ENCODE assay signal across 19 cellular contexts in genomic region chr7:85686410-85687181, GRCh38.
DNase-seq lines count a peak whose midpoint lies in the region; ATAC-seq and TF ChIP-seq lines count a peak whose summit lies in the region.
"Had no signal": no experiment of that assay in that cellular context is flagged by ENCODE, and none has a peak within 500 bp of the region (broad histone marks: within the 10 kb centered on the region; RNA-seq: fewer than 3 reads in every experiment).

No MANE protein-coding gene starts in this region.

- H3K27me3 ChIP-seq in H9 (ENCODE audit: insufficient read depth, low read length) (no peaks in the 10 kb centered on the region), endodermal cell (ENCODE audit: control insufficient read depth, insufficient read depth, low read length, poor library complexity, severe bottlenecking) (no peaks in the 10 kb centered on the region), gastroesophageal sphincter (no peaks in the 10 kb centered on the region)
- H3K27me3 ChIP-seq: Peyer's patch had no signal

- no peak overlapping the region for H3K4me3 Mint-ChIP-seq in H9
- H3K4me3 Mint-ChIP-seq in endodermal cell = no peak overlapping the region
- H3K4me3 Mint-ChIP-seq: CD4-positive, alpha-beta memory T cell had no signal

- H2AFZ ChIP-seq in H9 (ENCODE audit: low read length) = no peak overlapping the region

- CTCF ChIA-PET in HEK293T (lab: Yijun Ruan, JAX) = no interaction called here

- no peaks in the 10 kb centered on the region for H3K23me2 ChIP-seq in H9 (ENCODE audit: insufficient read length, low read depth, low read length, poor library complexity, severe bottlenecking)

- no peak overlapping the region for H2BK20ac ChIP-seq in H9 (ENCODE audit: low read depth, low read length, poor library complexity, severe bottlenecking)

- no peak for TF ChIP-seq EP300 in gastroesophageal sphincter (IDR thresholded peaks at IDR 0.05)

- H3K9me3 Mint-ChIP-seq in H9 = peaks cover 31 to 33% of the 10 kb centered on the region in 2 experiments
- peaks cover 28% of the 10 kb centered on the region for H3K9me3 Mint-ChIP-seq in endodermal cell

- no peaks in the 10 kb centered on the region for H4K20me1 ChIP-seq in H9 (ENCODE audit: control insufficient read depth, insufficient read depth, insufficient read length)

- H3K27me3 Mint-ChIP-seq in H9 (ENCODE audit: low read depth) = no peaks in the 10 kb centered on the region
- no peaks in the 10 kb centered on the region for H3K27me3 Mint-ChIP-seq in endodermal cell (ENCODE audit: insufficient read depth)
- H3K27me3 Mint-ChIP-seq: CD4-positive, alpha-beta memory T cell had no signal

- no peak overlapping the region for H3K4ac ChIP-seq in H9 (ENCODE audit: low read depth, low read length)

- no peak overlapping the region for H2BK120ac ChIP-seq in H9 (ENCODE audit: low read depth, low read length, poor library complexity, severe bottlenecking)

- peaks cover 25 to 46% (median 26%) of the 10 kb centered on the region in 3 experiments for H3K36me3 Mint-ChIP-seq in H9 (ENCODE audit: insufficient read depth in 1 of 3, low read depth in 3 of 3)
- no peaks in the 10 kb centered on the region for H3K36me3 Mint-ChIP-seq in endodermal cell (ENCODE audit: low read depth)
- H3K36me3 Mint-ChIP-seq: CD4-positive, alpha-beta memory T cell had no signal

- no peak overlapping the region for H3K4me3 ChIP-seq in endodermal cell (ENCODE audit: low read length)
- no peak overlapping the region for H3K4me3 ChIP-seq in gastroesophageal sphincter
- H3K4me3 ChIP-seq: A549, Peyer's patch had no signal

- H3K23ac ChIP-seq in H9 (ENCODE audit: insufficient read length, low read depth, low read length) = no peak overlapping the region

- no peak overlapping the region for H2AK5ac ChIP-seq in H9 (ENCODE audit: insufficient read length, low read length)

- H2BK5ac ChIP-seq in H9 (ENCODE audit: insufficient read length, low read length) = no peak overlapping the region

- H3K9me3 ChIP-seq in H9 (ENCODE audit: control insufficient read depth, low read depth, low read length) (peaks cover 6% of the 10 kb centered on the region), endodermal cell (ENCODE audit: control insufficient read depth, low read length) (peaks cover 16% of the 10 kb centered on the region), gastroesophageal sphincter (no peaks in the 10 kb centered on the region)
- H3K9me3 ChIP-seq: A549, Peyer's patch had no signal

- H3K56ac ChIP-seq in H9 (ENCODE audit: insufficient read length, low read depth, low read length) = no peak overlapping the region

- no peak for TF ChIP-seq POLR2A in gastroesophageal sphincter (IDR thresholded peaks at IDR 0.05)

- H2BK15ac ChIP-seq in H9 (ENCODE audit: low read depth, low read length) = no peak overlapping the region

- no peaks in the 10 kb centered on the region for H3K79me1 ChIP-seq in H9 (ENCODE audit: insufficient read depth, low read depth, low read length, poor library complexity, severe bottlenecking)

- no peak overlapping the region for H3K14ac ChIP-seq in H9 (ENCODE audit: insufficient read depth, low read length)

- no peaks in the 10 kb centered on the region for H3K4me1 ChIP-seq in H9 (ENCODE audit: insufficient read depth, low read length)
- no peaks in the 10 kb centered on the region for H3K4me1 ChIP-seq in endodermal cell (ENCODE audit: control insufficient read depth, insufficient read depth, low read length)
- no peaks in the 10 kb centered on the region for H3K4me1 ChIP-seq in gastroesophageal sphincter
- H3K4me1 ChIP-seq: Peyer's patch had no signal

- H3K4me2 ChIP-seq in H9 (ENCODE audit: insufficient read depth, insufficient read length, low read length) = no peak overlapping the region
- H3K4me2 ChIP-seq: A549 had no signal

- DNase-seq in H9 (peak; percentile 34), endodermal cell (peak; percentile 40), HEK293T (ENCODE audit: extremely low spot score) (no peak), NCI-H774 (lab: John Stamatoyannopoulos, UW) (no peak)
- DNase-seq: C1 segment of cervical spinal cord; CD4-positive, alpha-beta memory T cell; COR-L47; NCI-H1048; NCI-H1417 treated with DMSO at 0.1 percent for 48 hours; NCI-H1694 treated with DMSO at 0.1 percent for 48 hours; NCI-H2081; NCI-H2227 treated with DMSO at 0.1 percent for 48 hours; NCI-H526 treated with DMSO at 0.1 percent for 48 hours; Peyer's patch; SHP77 treated with DMSO at 0.1 percent for 48 hours had no signal

- H3K79me2 ChIP-seq in H9 (ENCODE audit: insufficient read depth, low read length) = no peaks in the 10 kb centered on the region

- peaks cover 3 to 9% of the 10 kb centered on the region in 2 experiments; a peak in 3 of 4 replicates for H3K4me1 Mint-ChIP-seq in H9
- H3K4me1 Mint-ChIP-seq in endodermal cell = no peaks in the 10 kb centered on the region
- H3K4me1 Mint-ChIP-seq: CD4-positive, alpha-beta memory T cell had no signal

- ATAC-seq in gastroesophageal sphincter (peak; percentile 10), GM21423 (IDR thresholded peaks at IDR 0.05; ENCODE audit: unreplicated experiment) (no peak), HG03025 (IDR thresholded peaks at IDR 0.05; ENCODE audit: low FRiP score, unreplicated experiment) (no peak)

- H3K18ac ChIP-seq in H9 (ENCODE audit: insufficient read length, low read depth, low read length) = no peak overlapping the region

- H3T11ph ChIP-seq in H9 (ENCODE audit: low read length) = no peak overlapping the region

- H4K91ac ChIP-seq in H9 (ENCODE audit: insufficient read length, low read depth, low read length) = no peak overlapping the region

- WGBS in H9 (ENCODE audit: extremely low coverage, insufficient read length, low lambda C conversion rate) = no CpG with 5 or more reads among the region's 7 CpGs
- 86 to 93% methylated on average over 3 to 7 of the region's 7 CpGs for WGBS in endodermal cell (ENCODE audit: insufficient coverage in 1 of 2, insufficient read length in 1 of 2), 2 experiments
- WGBS in gastroesophageal sphincter (ENCODE audit: low coverage in 1 of 2), 2 donors = 78 to 90% methylated on average over 4 to 7 of the region's 7 CpGs

- H4K5ac ChIP-seq in H9 (ENCODE audit: insufficient read length, low read depth, low read length) = no peak overlapping the region

- POLR2A ChIA-PET in HEK293T (lab: Yijun Ruan, JAX) = no interaction called here

- H3K27ac ChIP-seq in H9 (ENCODE audit: insufficient read length, low read depth, low read length) = no peak overlapping the region
- no peak overlapping the region for H3K27ac ChIP-seq in endodermal cell (ENCODE audit: low read depth, low read length)
- no peak overlapping the region for H3K27ac ChIP-seq in gastroesophageal sphincter
- H3K27ac ChIP-seq: A549, Peyer's patch had no signal

- H3K27ac Mint-ChIP-seq in H9 (peak overlapping the region in 2 of 3 experiments; percentile 50 to 56; a peak in 2 of 7 replicates), endodermal cell (no peak overlapping the region)
- H3K27ac Mint-ChIP-seq: CD4-positive, alpha-beta memory T cell had no signal

- H3K36me3 ChIP-seq in endodermal cell (ENCODE audit: control insufficient read depth, insufficient read depth, low read length) (no peaks in the 10 kb centered on the region), gastroesophageal sphincter (no peaks in the 10 kb centered on the region)
- H3K36me3 ChIP-seq: Peyer's patch had no signal

- H3K9ac ChIP-seq in H9 (ENCODE audit: extremely low read depth, insufficient read length, low read length) (no peak overlapping the region), endodermal cell (ENCODE audit: extremely low read depth, low read length, poor library complexity, severe bottlenecking) (no peak overlapping the region)

- H2BK12ac ChIP-seq in H9 (ENCODE audit: insufficient read length, low read depth, low read length) = no peak overlapping the region

- TF ChIP-seq CTCF in H9 (conservative IDR thresholded peaks at IDR 0.05) (no peak), endodermal cell (conservative IDR thresholded peaks at IDR 0.05) (no peak), gastroesophageal sphincter (IDR thresholded peaks at IDR 0.05) (no peak)

- H4K8ac ChIP-seq in H9 (replicated peaks; ENCODE audit: insufficient read length, low read depth, low read length) = no peak overlapping the region

TF ChIP-seq in HEK293T, 16 proteins besides CTCF, POLR2A, EP300 and RAD21:
- no peak for TF ChIP-seq TARDBP (IDR thresholded peaks at IDR 0.05)
- no peak for TF ChIP-seq PKNOX1 (IDR thresholded peaks at IDR 0.05)
- TF ChIP-seq ELF4 (IDR thresholded peaks at IDR 0.05) = no peak
- no peak for TF ChIP-seq SUZ12 (IDR thresholded peaks at IDR 0.05)
- no peak for TF ChIP-seq CTBP1 (IDR thresholded peaks at IDR 0.05; ENCODE audit: borderline replicate concordance)
- no peak for TF ChIP-seq BHLHE40 (IDR thresholded peaks at IDR 0.05; ENCODE audit: borderline replicate concordance)

Comparison
In these comparisons a context has a peak if more than half of its experiments do, and no peak if none do; other contexts are left out.
1. DNase-seq: peak in H9 (single experiment) and endodermal cell (single experiment); none in HEK293T (single experiment) and NCI-H774 (single experiment).